In genomic region chr9:128929560-128929959, GRCh38 we compare ENCODE assay signal across 36 cellular contexts. TPM values are rescaled to one million over a fixed set of nuclear protein-coding genes. Genes with fewer than 3 reads are reported as not detected.
DNase-seq lines count a peak whose midpoint lies in the region; ATAC-seq, FAIRE-seq and TF ChIP-seq lines count a peak whose summit lies in the region.
"Had no signal": no experiment of that assay in that cellular context is flagged by ENCODE, and none has a peak within 500 bp of the region (broad histone marks: within the 10 kb centered on the region; RNA-seq: fewer than 3 reads in every experiment).

No MANE protein-coding gene starts in this region.

- ATAC-seq in K562 (no peak), GM21619 (IDR thresholded peaks at IDR 0.05; ENCODE audit: unreplicated experiment) (no peak)
- ATAC-seq: A549; CD8-positive, alpha-beta T cell had no signal

- no peaks in the 10 kb centered on the region for H3K36me3 ChIP-seq in HEK293 (ENCODE audit: control insufficient read depth in 2 of 2, insufficient read depth in 1 of 2, low read length in 2 of 2)
- no peaks in the 10 kb centered on the region for H3K36me3 ChIP-seq in K562 (ENCODE audit: control insufficient read depth, insufficient read depth, low read length)
- H3K36me3 ChIP-seq: BE2C had no signal

- H4K20me1 ChIP-seq in K562 (replicated peaks; ENCODE audit: control insufficient read depth, insufficient read depth, low read length) = no peaks in the 10 kb centered on the region
- H4K20me1 ChIP-seq: BLaER1; BLaER1 treated with 17β-estradiol and CSF1 and Interleukin-3, amounts not matched to agents 10 nM and 100 nM had no signal

- intact Hi-C loops in K562 (cut with micrococcal nuclease) = no loop called here

- TF ChIP-seq CTCF in HEK293 (tag by site-specific recombination; IDR thresholded peaks at IDR 0.05) (no peak), RWPE1 (conservative IDR thresholded peaks at IDR 0.05; ENCODE audit: low read depth) (no peak), VCaP (conservative IDR thresholded peaks at IDR 0.05) (no peak), K562 (IDR thresholded peaks at IDR 0.05 in 2 of 3, conservative IDR thresholded peaks at IDR 0.05 in 1 of 3; ENCODE audit: insufficient read depth in 2 of 3, low read depth in 1 of 3, low read length in 3 of 3) (no peak)

- H3K4me3 ChIP-seq in HEK293 (ENCODE audit: low read depth, low read length) (no peak overlapping the region), K562 (no peak overlapping the region)
- H3K4me3 ChIP-seq: A549; BLaER1; BLaER1 treated with 17β-estradiol and CSF1 and Interleukin-3, amounts not matched to agents 10 nM and 100 nM had no signal

- no peak overlapping the region; a peak in 1 of 4 replicates for H3K9ac ChIP-seq in K562 (ENCODE audit: insufficient read depth in 1 of 2, low read depth in 2 of 2, low read length in 2 of 2)
- H3K9ac ChIP-seq: BLaER1; BLaER1 treated with 17β-estradiol and CSF1 and Interleukin-3, amounts not matched to agents 10 nM and 100 nM had no signal

- BruUV-seq in K562 (replicated peaks; lab: Mats Ljungman, UMichigan) = no TSS peak

- H3K9me3 ChIP-seq in HEK293 (ENCODE audit: control insufficient read depth, insufficient read depth, low read depth, low read length) (no peaks in the 10 kb centered on the region), K562 (replicated peaks; ENCODE audit: control insufficient read depth, insufficient read depth, low read depth, low read length) (no peaks in the 10 kb centered on the region)
- H3K9me3 ChIP-seq: A549; BE2C; BLaER1; BLaER1 treated with 17β-estradiol and CSF1 and Interleukin-3, amounts not matched to agents 10 nM and 100 nM; Caco-2 had no signal

- H3K79me2 ChIP-seq in K562 (ENCODE audit: control insufficient read depth, insufficient read depth, low read length) = no peaks in the 10 kb centered on the region

- no peak overlapping the region for H2AFZ ChIP-seq in K562 (ENCODE audit: low read depth, low read length)

- H3K4me2 ChIP-seq in K562 (ENCODE audit: insufficient read depth, low read length) = no peak overlapping the region
- H3K4me2 ChIP-seq: A549; BLaER1; BLaER1 treated with 17β-estradiol and CSF1 and Interleukin-3, amounts not matched to agents 10 nM and 100 nM had no signal

- no peak overlapping the region for H3K27ac ChIP-seq in HEK293 (ENCODE audit: extremely low read depth, low read depth, low read length)
- peak overlapping the region; percentile 39 for H3K27ac ChIP-seq in RWPE1
- peak overlapping the region; percentile 73; the same call in 1 of the 2 replicates for H3K27ac ChIP-seq in VCaP
- H3K27ac ChIP-seq in K562 (ENCODE audit: extremely low read depth, low read depth, low read length) = no peak overlapping the region
- H3K27ac ChIP-seq: A549; BLaER1; BLaER1 treated with 17β-estradiol and CSF1 and Interleukin-3, amounts not matched to agents 10 nM and 100 nM; C4-2B had no signal

- in situ Hi-C loops in K562 (cut with MboI) = loop anchor here (5.0 kb wide), 2 partner anchors 67 to 197 kb away; no protein-coding TSS in a partner anchor

- CTCF ChIA-PET in HEK293 (lab: Yijun Ruan, JAX) = interaction anchor here (0.6 to 4.3 kb wide), 15 partner anchors 10 to 687 kb away, joined by 3 to 94 read pairs (median 6); partner anchors contain the start of genes KYAT1 and LRRC8A
- CTCF ChIA-PET in RWPE1 (lab: Yijun Ruan, JAX) = interaction anchor here (1.9 to 2.4 kb wide), 3 partner anchors 8 to 67 kb away, joined by 8 to 26 read pairs (median 9); no protein-coding TSS in a partner anchor
- CTCF ChIA-PET in K562 (lab: Yijun Ruan, JAX; ENCODE audit: low intra/inter-chr PET ratio) = interaction anchor here (1.0 to 1.3 kb wide), 2 partner anchors 78 to 227 kb away, joined by 3 read pairs; partner anchors contain the start of gene PKN3

- no peak for TF ChIP-seq RAD21 in K562 (CRISPR knock-in tag; conservative IDR thresholded peaks at IDR 0.05 in 1 of 2, IDR thresholded peaks at IDR 0.05 in 1 of 2)

- DNase-seq in RWPE1 (ENCODE audit: low spot score) (no peak), K562 (ENCODE audit: extremely low read depth in 1 of 4, low spot score in 3 of 4) (no peak), DMS153 (lab: John Stamatoyannopoulos, UW) (no peak), HK-2 (ENCODE audit: unreplicated experiment) (no peak)
- no peak for DNase-seq in activated naive CD4-positive, alpha-beta T cell treated with Interleukin-2 at 50 U/mL for 16 hours
- DNase-seq: 8988T; ACHN; AML-193; BE2C; C1 segment of cervical spinal cord; Caco-2; Calu3; CD4-positive, alpha-beta memory T cell; CD4-positive, alpha-beta T cell; CD4-positive, CD25-positive, alpha-beta regulatory T cell; CD8-positive, alpha-beta memory T cell; CD8-positive, alpha-beta T cell; COR-L47; DMS 273 treated with DMSO at 0.1 percent for 48 hours; DMS53; DMS79; DMS79 treated with DMSO at 0.1 percent for 48 hours; DND-41; EL had no signal

- H3K4me1 ChIP-seq in HEK293 (ENCODE audit: control insufficient read depth, insufficient read depth, low read length) (no peaks in the 10 kb centered on the region), K562 (replicated peaks in 1 of 2; ENCODE audit: control insufficient read depth in 2 of 2, insufficient read depth in 2 of 2, low read length in 2 of 2) (peaks cover 4 to 10% of the 10 kb centered on the region in 2 experiments; a peak in 4 of 5 replicates)
- H3K4me1 ChIP-seq: BE2C had no signal

- H3K9me1 ChIP-seq in K562 (ENCODE audit: control insufficient read depth, insufficient read depth, low read length) = no peaks in the 10 kb centered on the region

- TF ChIP-seq POLR2A in K562 (conservative IDR thresholded peaks at IDR 0.05) = no peak

- POLR2A ChIA-PET in HEK293 (lab: Yijun Ruan, JAX) = interaction anchor here (0.7 to 1.5 kb wide), 5 partner anchors 14 to 500 kb away, joined by 3 to 5 read pairs (median 3); partner anchors contain the start of gene ENDOG
- POLR2A ChIA-PET in RWPE1 (lab: Yijun Ruan, JAX; ENCODE audit: low non-redundant PET) = no interaction called here
- POLR2A ChIA-PET in K562 (lab: Yijun Ruan, JAX) = interaction anchor here (0.6 to 0.9 kb wide), 4 partner anchors 8 to 227 kb away, joined by 3 to 4 read pairs (median 3); partner anchors contain the start of gene PKN3

- no peaks in the 10 kb centered on the region; a peak in 1 of 5 replicates for H3K27me3 ChIP-seq in K562 (ENCODE audit: control insufficient read depth in 2 of 2, insufficient read depth in 2 of 2, low read length in 2 of 2)
- H3K27me3 ChIP-seq: BE2C; BLaER1; BLaER1 treated with 17β-estradiol and CSF1 and Interleukin-3, amounts not matched to agents 10 nM and 100 nM had no signal

- FAIRE-seq in K562 (lab: Jason Lieb, UNC) = peak; percentile 46
- FAIRE-seq: A204.1, A549, D721Med had no signal

- 43% methylated on average over 4 of the region's 4 CpGs for WGBS in K562 (ENCODE audit: insufficient coverage, low coverage, missing lambda C conversion rate)

- no peak for TF ChIP-seq EP300 in K562 (IDR thresholded peaks at IDR 0.05; ENCODE audit: low read length)

RNA-seq across cellular contexts. Expression of gene PHYHD1, which starts 8.8 kb away (rescaled TPM):
- 1.0 and 4.9 TPM in 2 replicates for total RNA-seq in K562 (2011; cell fraction: chromatin; rRNA removed; ENCODE audit: low replicate concordance)
- total RNA-seq in K562 (2011; cell fraction: nucleolus; rRNA removed) = 1.0 and 1.3 TPM in 2 replicates
- 1.4 and 1.8 TPM in 2 replicates for total RNA-seq in K562 (2011; cell fraction: nucleoplasm; rRNA removed)
- 0.49 and 1.3 TPM in 2 replicates for total RNA-seq in K562 (2014; rRNA removed)
- 0.45 and 0.69 TPM in 2 replicates for total RNA-seq in K562 (2014; rRNA removed; fragmentation: Illumina TruSeq; extraction: Trizol)
- total RNA-seq in K562 (2015; rRNA removed; fragmentation: Illumina TruSeq; extraction: Trizol) = 0.36 and 0.79 TPM in 2 replicates
- 0.58 and 0.66 TPM in 2 replicates for total RNA-seq in K562 (2021)
- 1.2 and 2.1 TPM in 2 replicates for polyA plus RNA-seq in K562 (2011; rRNA removed)
- 2.2 and 2.5 TPM in 2 replicates for polyA plus RNA-seq in K562 (2011; cell fraction: cytosol; rRNA removed)
- polyA plus RNA-seq in K562 (2011; cell fraction: nucleus; rRNA removed) = 3.7 and 4.1 TPM in 2 replicates
- 0.87 and 1.2 TPM in 2 replicates for polyA plus RNA-seq in K562 (2012)
- polyA plus RNA-seq in K562 (2014; fragmentation: Illumina TruSeq; extraction: Trizol) = 0.80 and 1.0 TPM in 2 replicates
- 1 to 10 TPM in 1 of 2 experiments, under 1 TPM in 1; 0.80 to 1.0 TPM for polyA plus RNA-seq in K562 (2014; fragmentation: Nextera tagmentation; extraction: Ambion mirVana)
- 0.32 and 0.91 TPM in 2 replicates for polyA plus RNA-seq in K562 (2014; rRNA removed)
- 0.48 and 2.0 TPM in 2 replicates for polyA minus RNA-seq in K562 (2011; rRNA and poly(A)+ RNA removed)
- not detected in 2 replicates for polyA minus RNA-seq in K562 (2011; cell fraction: cytosol; rRNA and poly(A)+ RNA removed)
- 0.54 and 1.1 TPM in 2 replicates for polyA minus RNA-seq in K562 (2011; cell fraction: nucleus; rRNA and poly(A)+ RNA removed)
- total RNA-seq: A172, Calu3, Daoy had no signal
- polyA plus RNA-seq: A549; CD14-positive monocyte; CD4-positive, alpha-beta memory T cell had no signal

RNA-seq across cellular contexts. Expression of gene DOLK, which starts 17.8 kb away (rescaled TPM):
- 13.9 and 44.2 TPM in 2 replicates for total RNA-seq in K562 (2011; cell fraction: chromatin; rRNA removed; ENCODE audit: low replicate concordance)
- total RNA-seq in K562 (2011; cell fraction: nucleolus; rRNA removed) = 48.2 and 55.4 TPM in 2 replicates
- 27.6 and 38.4 TPM in 2 replicates for total RNA-seq in K562 (2011; cell fraction: nucleoplasm; rRNA removed)
- total RNA-seq in K562 (2014; rRNA removed) = 11.7 and 18.4 TPM in 2 replicates
- total RNA-seq in K562 (2014; rRNA removed; fragmentation: Illumina TruSeq; extraction: Trizol) = 7.5 and 8.4 TPM in 2 replicates
- total RNA-seq in K562 (2015; rRNA removed; fragmentation: Illumina TruSeq; extraction: Trizol) = 13.7 and 14.0 TPM in 2 replicates
- 14.2 and 14.7 TPM in 2 replicates for total RNA-seq in K562 (2021)
- polyA plus RNA-seq in K562 (2011; rRNA removed) = 10.8 and 13.0 TPM in 2 replicates
- polyA plus RNA-seq in K562 (2011; cell fraction: cytosol; rRNA removed) = 15.7 and 32.2 TPM in 2 replicates
- 9.0 and 11.9 TPM in 2 replicates for polyA plus RNA-seq in K562 (2011; cell fraction: nucleus; rRNA removed)
- 9.5 and 16.7 TPM in 2 replicates for polyA plus RNA-seq in K562 (2012)
- polyA plus RNA-seq in K562 (2014; fragmentation: Illumina TruSeq; extraction: Trizol) = 14.0 and 15.0 TPM in 2 replicates
- 1 to 10 TPM; 2.6 to 3.7 TPM for polyA plus RNA-seq in K562 (2014; fragmentation: Nextera tagmentation; extraction: Ambion mirVana)
- 10.6 and 11.1 TPM in 2 replicates for polyA plus RNA-seq in K562 (2014; rRNA removed)
- polyA minus RNA-seq in K562 (2011; rRNA and poly(A)+ RNA removed) = 16.4 and 25.9 TPM in 2 replicates
- polyA minus RNA-seq in K562 (2011; cell fraction: cytosol; rRNA and poly(A)+ RNA removed) = 6.7 and 11.4 TPM in 2 replicates
- 16.6 and 23.7 TPM in 2 replicates for polyA minus RNA-seq in K562 (2011; cell fraction: nucleus; rRNA and poly(A)+ RNA removed)

RNA-seq across cellular contexts. Expression of gene NUP188, which starts 17.9 kb away (rescaled TPM):
- total RNA-seq in K562 (2011; cell fraction: chromatin; rRNA removed; ENCODE audit: low replicate concordance) = 545 and 736 TPM in 2 replicates
- total RNA-seq in K562 (2011; cell fraction: nucleolus; rRNA removed) = 287 and 308 TPM in 2 replicates
- total RNA-seq in K562 (2011; cell fraction: nucleoplasm; rRNA removed) = 273 and 303 TPM in 2 replicates
- total RNA-seq in K562 (2014; rRNA removed) (64.3 and 92.3 TPM in 2 replicates), K562 (2014; rRNA removed; fragmentation: Illumina TruSeq; extraction: Trizol) (66.6 and 84.5 TPM in 2 replicates), K562 (2015; rRNA removed; fragmentation: Illumina TruSeq; extraction: Trizol) (69.9 and 70.6 TPM in 2 replicates), K562 (2021) (123 and 135 TPM in 2 replicates)
- polyA plus RNA-seq in K562 (2011; rRNA removed) (71.2 and 106 TPM in 2 replicates), K562 (2014; fragmentation: Illumina TruSeq; extraction: Trizol) (107 and 110 TPM in 2 replicates), K562 (2014; fragmentation: Nextera tagmentation; extraction: Ambion mirVana) (10 to 100 TPM; 11.7 to 17.9 TPM), K562 (2014; rRNA removed) (64.7 and 70.6 TPM in 2 replicates)
- polyA plus RNA-seq in K562 (2011; cell fraction: cytosol; rRNA removed) = 109 and 123 TPM in 2 replicates
- 185 and 200 TPM in 2 replicates for polyA plus RNA-seq in K562 (2011; cell fraction: nucleus; rRNA removed)
- polyA plus RNA-seq in K562 (2012) = 61.5 and 77.1 TPM in 2 replicates
- polyA minus RNA-seq in K562 (2011; rRNA and poly(A)+ RNA removed) = 241 and 300 TPM in 2 replicates
- 193 and 215 TPM in 2 replicates for polyA minus RNA-seq in K562 (2011; cell fraction: cytosol; rRNA and poly(A)+ RNA removed)
- polyA minus RNA-seq in K562 (2011; cell fraction: nucleus; rRNA and poly(A)+ RNA removed) = 102 and 146 TPM in 2 replicates

RNA-seq across cellular contexts. Expression of gene LRRC8A, which starts 47.6 kb away (rescaled TPM):
- 23.0 and 71.8 TPM in 2 replicates for total RNA-seq in K562 (2011; cell fraction: chromatin; rRNA removed; ENCODE audit: low replicate concordance)
- 46.7 and 55.7 TPM in 2 replicates for total RNA-seq in K562 (2011; cell fraction: nucleolus; rRNA removed)
- total RNA-seq in K562 (2011; cell fraction: nucleoplasm; rRNA removed) = 50.5 and 51.6 TPM in 2 replicates
- total RNA-seq in K562 (2014; rRNA removed) (15.3 and 17.2 TPM in 2 replicates), K562 (2014; rRNA removed; fragmentation: Illumina TruSeq; extraction: Trizol) (5.5 and 6.4 TPM in 2 replicates), K562 (2015; rRNA removed; fragmentation: Illumina TruSeq; extraction: Trizol) (8.4 TPM in 2 replicates), K562 (2021) (23.5 and 24.7 TPM in 2 replicates)
- polyA plus RNA-seq in K562 (2011; rRNA removed) (8.9 and 11.5 TPM in 2 replicates), K562 (2014; fragmentation: Illumina TruSeq; extraction: Trizol) (14.0 and 19.8 TPM in 2 replicates), K562 (2014; fragmentation: Nextera tagmentation; extraction: Ambion mirVana) (1 to 10 TPM; 2.9 to 3.5 TPM), K562 (2014; rRNA removed) (13.4 and 15.4 TPM in 2 replicates)
- polyA plus RNA-seq in K562 (2011; cell fraction: cytosol; rRNA removed) = 12.9 and 17.9 TPM in 2 replicates
- polyA plus RNA-seq in K562 (2011; cell fraction: nucleus; rRNA removed) = 10.0 and 13.2 TPM in 2 replicates
- polyA plus RNA-seq in K562 (2012) = 14.0 and 15.6 TPM in 2 replicates
- 13.2 and 19.4 TPM in 2 replicates for polyA minus RNA-seq in K562 (2011; rRNA and poly(A)+ RNA removed)
- 13.9 and 15.2 TPM in 2 replicates for polyA minus RNA-seq in K562 (2011; cell fraction: cytosol; rRNA and poly(A)+ RNA removed)
- 7.0 and 8.6 TPM in 2 replicates for polyA minus RNA-seq in K562 (2011; cell fraction: nucleus; rRNA and poly(A)+ RNA removed)

RNA-seq across cellular contexts. Expression of gene KYAT1, which starts 47.8 kb away (rescaled TPM):
- total RNA-seq in K562 (2011; cell fraction: chromatin; rRNA removed; ENCODE audit: low replicate concordance) = 34.0 and 59.4 TPM in 2 replicates
- 26.8 and 33.7 TPM in 2 replicates for total RNA-seq in K562 (2011; cell fraction: nucleolus; rRNA removed)
- 23.8 and 32.1 TPM in 2 replicates for total RNA-seq in K562 (2011; cell fraction: nucleoplasm; rRNA removed)
- total RNA-seq in K562 (2014; rRNA removed) (11.1 and 16.0 TPM in 2 replicates), K562 (2014; rRNA removed; fragmentation: Illumina TruSeq; extraction: Trizol) (6.5 and 8.8 TPM in 2 replicates), K562 (2015; rRNA removed; fragmentation: Illumina TruSeq; extraction: Trizol) (8.5 and 9.2 TPM in 2 replicates), K562 (2021) (11.7 and 14.7 TPM in 2 replicates)
- polyA plus RNA-seq in K562 (2011; rRNA removed) (16.1 and 20.2 TPM in 2 replicates), K562 (2014; fragmentation: Illumina TruSeq; extraction: Trizol) (13.4 and 14.8 TPM in 2 replicates), K562 (2014; fragmentation: Nextera tagmentation; extraction: Ambion mirVana) (10 to 100 TPM in 1 of 2 experiments, 1 to 10 TPM in 1; 6.4 to 11.0 TPM), K562 (2014; rRNA removed) (16.8 and 21.8 TPM in 2 replicates)
- polyA plus RNA-seq in K562 (2011; cell fraction: cytosol; rRNA removed) = 21.7 and 22.5 TPM in 2 replicates
- 41.4 and 54.7 TPM in 2 replicates for polyA plus RNA-seq in K562 (2011; cell fraction: nucleus; rRNA removed)
- 9.8 and 19.5 TPM in 2 replicates for polyA plus RNA-seq in K562 (2012)
- polyA minus RNA-seq in K562 (2011; rRNA and poly(A)+ RNA removed) = 6.0 and 7.0 TPM in 2 replicates
- 5.9 and 6.1 TPM in 2 replicates for polyA minus RNA-seq in K562 (2011; cell fraction: cytosol; rRNA and poly(A)+ RNA removed)
- 6.3 and 7.3 TPM in 2 replicates for polyA minus RNA-seq in K562 (2011; cell fraction: nucleus; rRNA and poly(A)+ RNA removed)

Comparison
In these comparisons a context has a peak if more than half of its experiments do, and no peak if none do; other contexts are left out.
1. H3K27ac ChIP-seq: peak in RWPE1 (single experiment) and VCaP (single experiment); none in HEK293 (single experiment) and K562 (single experiment).